ENCODE assay signal across 30 cellular contexts in the genomic region with DNA sequence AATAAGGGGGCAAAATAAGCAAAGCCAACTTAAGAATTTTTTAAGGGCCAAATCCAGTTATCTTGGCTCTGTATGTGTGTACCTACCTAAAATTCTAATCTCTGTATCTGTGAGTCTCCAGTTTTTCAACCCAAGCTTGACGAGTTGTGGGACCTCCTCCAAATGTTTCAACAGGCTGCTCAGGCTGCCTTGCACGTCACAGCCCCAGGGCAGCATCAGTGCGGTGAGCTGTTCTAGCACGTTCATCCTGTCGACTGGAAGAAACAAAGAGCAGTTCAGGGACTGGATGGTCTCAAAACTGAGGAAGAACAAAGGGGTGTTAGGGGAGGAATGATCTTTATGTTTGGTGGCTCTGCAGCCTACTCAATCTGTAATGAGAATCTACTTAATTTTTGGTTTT. TPM values are rescaled to one million over a fixed set of nuclear protein-coding genes. Genes with fewer than 3 reads are reported as not detected.
DNase-seq lines count a peak whose midpoint lies in the region; FAIRE-seq and TF ChIP-seq lines count a peak whose summit lies in the region.
"Had no signal": no experiment of that assay in that cellular context is flagged by ENCODE, and none has a peak within 500 bp of the region (broad histone marks: within the 10 kb centered on the region; RNA-seq: fewer than 3 reads in every experiment).

No MANE protein-coding gene starts in this region.

- no peak overlapping the region for H2BK5ac ChIP-seq in mesenchymal stem cell (ENCODE audit: low read depth, low read length, poor library complexity, severe bottlenecking)

- DNase-seq in GM12891 (ENCODE audit: insufficient read length, low spot score), result no peak
- peak; percentile 54 for DNase-seq in fibroblast of gingiva (ENCODE audit: low read depth)
- peak; percentile 11 for DNase-seq in neural progenitor cell (ENCODE audit: low spot score)
- DNase-seq in progenitor cell of endocrine pancreas (ENCODE audit: low spot score, unreplicated experiment), result no peak
- DNase-seq in D341Med (ENCODE audit: low spot score), result no peak
- DNase-seq in NCI-H446 (lab: John Stamatoyannopoulos, UW), result no peak
- no peak for DNase-seq in mesenchymal stem cell
- DNase-seq: activated CD8-positive, alpha-beta T cell treated with anti-CD3 and anti-CD28 coated beads, Interleukin-2, amount 10 ng/mL, durations not matched to agents 7 days and 5 days; activated effector memory CD4-positive, alpha-beta T cell treated with Interleukin-2 at 50 U/mL for 16 hours; activated naive CD8-positive, alpha-beta T cell treated with anti-CD3 and anti-CD28 coated beads, Interleukin-2, amount 10 ng/mL, durations not matched to agents 7 days and 5 days; CD4-positive, alpha-beta memory T cell; DMS153; effector CD4-positive, alpha-beta T cell; mucosa of descending colon; NCI-H1105; NCI-H1930; NCI-H2227 treated with DMSO at 0.1 percent for 48 hours; NCI-H774; spleen; stimulated activated CD4-positive, alpha-beta T cell treated with anti-CD3 and anti-CD28 coated beads, Interleukin-2, amount 100 ng/mL, for 48 hours; T-helper 2 cell; transverse colon had no signal

- H2AFZ ChIP-seq in neural progenitor cell (replicated peaks) (no peak overlapping the region), mesenchymal stem cell (ENCODE audit: low read depth, low read length) (no peak overlapping the region)

- peak; percentile 35 for FAIRE-seq in GM12891 (lab: Jason Lieb, UNC)
- FAIRE-seq: A549, islet of Langerhans had no signal

- H3K36me3 Mint-ChIP-seq in brain (peaks cover 51% of the 10 kb centered on the region), neural progenitor cell (peaks cover 2% of the 10 kb centered on the region), progenitor cell of endocrine pancreas (ENCODE audit: insufficient read depth) (no peaks in the 10 kb centered on the region)
- H3K36me3 Mint-ChIP-seq: natural killer cell treated with Interleukin-12 subunit alpha and Interleukin-12 subunit beta and Interleukin-15 and Interleukin-18, amount 100 ng/mL, for 72 hours had no signal

- no peak overlapping the region for H2BK120ac ChIP-seq in mesenchymal stem cell (ENCODE audit: low read depth, low read length)

- no peaks in the 10 kb centered on the region for H3K79me2 ChIP-seq in neural progenitor cell (ENCODE audit: low read depth)

- H3K4me3 ChIP-seq in neural progenitor cell (no peak overlapping the region), mesenchymal stem cell (ENCODE audit: insufficient read depth in 1 of 2, low read depth in 1 of 2, low read length in 2 of 2) (no peak overlapping the region)
- H3K4me3 ChIP-seq: A549, mucosa of descending colon, right atrium auricular region, spleen, transverse colon had no signal

- H3K27ac Mint-ChIP-seq in brain, result peak overlapping the region; percentile 61 to 80 (median 71)
- H3K27ac Mint-ChIP-seq in neural progenitor cell, result no peak overlapping the region
- H3K27ac Mint-ChIP-seq in progenitor cell of endocrine pancreas, result no peak overlapping the region
- H3K27ac Mint-ChIP-seq: activated CD8-positive, alpha-beta T cell treated with anti-CD3 and anti-CD28 coated beads, Interleukin-2, amount 10 ng/mL, durations not matched to agents 7 days and 5 days; activated naive CD8-positive, alpha-beta T cell treated with anti-CD3 and anti-CD28 coated beads, Interleukin-2, amount 10 ng/mL, durations not matched to agents 7 days and 5 days; CD4-positive, alpha-beta memory T cell; IgD-negative memory B cell; natural killer cell treated with Interleukin-12 subunit alpha and Interleukin-12 subunit beta and Interleukin-15 and Interleukin-18, amount 100 ng/mL, for 72 hours had no signal

- 90% methylated on average over 5 of the region's 5 CpGs for WGBS in mesenchymal stem cell

- H2BK12ac ChIP-seq in mesenchymal stem cell (ENCODE audit: low read length in 2 of 2), result no peak overlapping the region

- TF ChIP-seq CTCF in brain (conservative IDR thresholded peaks at IDR 0.05), result no peak
- no peak for TF ChIP-seq CTCF in neural progenitor cell (IDR thresholded peaks at IDR 0.05)
- no peak for TF ChIP-seq CTCF in progenitor cell of endocrine pancreas (IDR thresholded peaks at IDR 0.05; ENCODE audit: unreplicated experiment)

- no peak overlapping the region for H2BK15ac ChIP-seq in mesenchymal stem cell (ENCODE audit: low read depth, poor library complexity, severe bottlenecking)

- no peak overlapping the region for H3K23ac ChIP-seq in mesenchymal stem cell (ENCODE audit: low read length in 2 of 2)

- H4K8ac ChIP-seq in mesenchymal stem cell (ENCODE audit: low read length), result no peak overlapping the region

- no peak overlapping the region for H3K4ac ChIP-seq in mesenchymal stem cell (ENCODE audit: low read depth in 1 of 2, low read length in 2 of 2)

- H4K91ac ChIP-seq in mesenchymal stem cell (ENCODE audit: low read length), result no peak overlapping the region

- H3K4me1 Mint-ChIP-seq in brain (peaks cover 24% of the 10 kb centered on the region), neural progenitor cell (peaks cover 20% of the 10 kb centered on the region), progenitor cell of endocrine pancreas (ENCODE audit: low read depth) (peaks cover 3% of the 10 kb centered on the region)
- H3K4me1 Mint-ChIP-seq: activated naive CD8-positive, alpha-beta T cell treated with anti-CD3 and anti-CD28 coated beads, Interleukin-2, amount 10 ng/mL, durations not matched to agents 7 days and 5 days; IgD-negative memory B cell had no signal

- no peaks in the 10 kb centered on the region for H3K4me1 ChIP-seq in neural progenitor cell
- H3K4me1 ChIP-seq in mesenchymal stem cell (ENCODE audit: control insufficient read depth, insufficient read depth, low read depth, low read length), result peaks cover 1% of the 10 kb centered on the region
- H3K4me1 ChIP-seq: right atrium auricular region, spleen, transverse colon had no signal

- no peak overlapping the region for H3K18ac ChIP-seq in mesenchymal stem cell (ENCODE audit: low read depth in 1 of 2, low read length in 2 of 2)

- H3K27me3 ChIP-seq in neural progenitor cell (no peaks in the 10 kb centered on the region), mesenchymal stem cell (ENCODE audit: control insufficient read depth in 1 of 2, insufficient read depth in 1 of 2, low read length in 2 of 2) (no peaks in the 10 kb centered on the region)
- H3K27me3 ChIP-seq: right atrium auricular region, spleen, transverse colon had no signal

- peaks cover 0 to 5% (median 0%) of the 10 kb centered on the region in 5 experiments for H3K9me3 Mint-ChIP-seq in brain
- no peaks in the 10 kb centered on the region for H3K9me3 Mint-ChIP-seq in neural progenitor cell
- no peaks in the 10 kb centered on the region for H3K9me3 Mint-ChIP-seq in progenitor cell of endocrine pancreas (ENCODE audit: low read depth)
- H3K9me3 Mint-ChIP-seq: activated naive CD8-positive, alpha-beta T cell treated with anti-CD3 and anti-CD28 coated beads, Interleukin-2, amount 10 ng/mL, durations not matched to agents 7 days and 5 days; natural killer cell treated with Interleukin-12 subunit alpha and Interleukin-12 subunit beta and Interleukin-15 and Interleukin-18, amount 100 ng/mL, for 72 hours had no signal

- H3K4me2 ChIP-seq in neural progenitor cell (no peak overlapping the region), mesenchymal stem cell (ENCODE audit: low read length, poor library complexity, severe bottlenecking) (no peak overlapping the region)
- H3K4me2 ChIP-seq: A549 had no signal

- no peaks in the 10 kb centered on the region for H3F3A ChIP-seq in neural progenitor cell (ENCODE audit: low read depth)

- no peaks in the 10 kb centered on the region for H4K20me1 ChIP-seq in neural progenitor cell (ENCODE audit: low read depth)

- H3K9me3 ChIP-seq in neural progenitor cell (ENCODE audit: low read depth) (no peaks in the 10 kb centered on the region), mesenchymal stem cell (ENCODE audit: control insufficient read depth, low read length) (peaks cover 8% of the 10 kb centered on the region)
- H3K9me3 ChIP-seq: A549, mucosa of descending colon, right atrium auricular region, spleen, transverse colon had no signal

- H3K79me1 ChIP-seq in mesenchymal stem cell (replicated peaks; ENCODE audit: low read length, poor library complexity, severe bottlenecking), result no peaks in the 10 kb centered on the region

- H3K14ac ChIP-seq in mesenchymal stem cell (ENCODE audit: low read length in 2 of 2), result no peak overlapping the region

- no peaks in the 10 kb centered on the region for H3K36me3 ChIP-seq in neural progenitor cell
- H3K36me3 ChIP-seq in mesenchymal stem cell (ENCODE audit: control insufficient read depth in 1 of 2, insufficient read depth in 2 of 2, low read depth in 1 of 2, low read length in 2 of 2), result peaks cover 3 to 19% of the 10 kb centered on the region in 2 experiments
- H3K36me3 ChIP-seq: right atrium auricular region, transverse colon had no signal

- H3K9ac ChIP-seq in neural progenitor cell (no peak overlapping the region), mesenchymal stem cell (ENCODE audit: low read length) (no peak overlapping the region)

- H3K27ac ChIP-seq in neural progenitor cell (no peak overlapping the region), mesenchymal stem cell (ENCODE audit: low read length, poor library complexity, severe bottlenecking) (no peak overlapping the region)
- H3K27ac ChIP-seq: A549, right atrium auricular region, spleen, transverse colon had no signal

- peak overlapping the region in 2 of 5 experiments; percentile 39 to 55 for H3K4me3 Mint-ChIP-seq in brain
- H3K4me3 Mint-ChIP-seq in neural progenitor cell, result no peak overlapping the region
- H3K4me3 Mint-ChIP-seq in progenitor cell of endocrine pancreas (ENCODE audit: low read depth), result no peak overlapping the region
- H3K4me3 Mint-ChIP-seq: activated CD8-positive, alpha-beta T cell treated with anti-CD3 and anti-CD28 coated beads, Interleukin-2, amount 10 ng/mL, durations not matched to agents 7 days and 5 days; activated naive CD8-positive, alpha-beta T cell treated with anti-CD3 and anti-CD28 coated beads, Interleukin-2, amount 10 ng/mL, durations not matched to agents 7 days and 5 days; CD4-positive, alpha-beta memory T cell; IgD-negative memory B cell; natural killer cell treated with Interleukin-12 subunit alpha and Interleukin-12 subunit beta and Interleukin-15 and Interleukin-18, amount 100 ng/mL, for 72 hours had no signal

- TF ChIP-seq POLR2A in GM12891 (IDR thresholded peaks at IDR 0.05; ENCODE audit: low read depth, low read length), result no peak

- H3K27me3 Mint-ChIP-seq in brain (no peaks in the 10 kb centered on the region), neural progenitor cell (ENCODE audit: insufficient read depth, low read depth) (no peaks in the 10 kb centered on the region), progenitor cell of endocrine pancreas (no peaks in the 10 kb centered on the region)
- H3K27me3 Mint-ChIP-seq: activated naive CD8-positive, alpha-beta T cell treated with anti-CD3 and anti-CD28 coated beads, Interleukin-2, amount 10 ng/mL, durations not matched to agents 7 days and 5 days; CD4-positive, alpha-beta memory T cell; IgD-negative memory B cell; natural killer cell treated with Interleukin-12 subunit alpha and Interleukin-12 subunit beta and Interleukin-15 and Interleukin-18, amount 100 ng/mL, for 72 hours had no signal

- H2AK5ac ChIP-seq in mesenchymal stem cell (ENCODE audit: low read length, severe bottlenecking), result no peak overlapping the region

RNA-seq across cellular contexts. Expression of a gene that starts 29.4 kb away (rescaled TPM):
- polyA plus RNA-seq in GM12891 (2012; ENCODE audit: low read depth, missing spikeins), result 0.67 TPM
- not detected for polyA plus RNA-seq in brain (ENCODE audit: insufficient read depth, low read depth, low replicate concordance)
- total RNA-seq in neural progenitor cell (ENCODE audit: low replicate concordance) (not detected in 2 replicates), progenitor cell of endocrine pancreas (not detected in 2 replicates)
- not detected for polyA plus RNA-seq in mesenchymal stem cell (2013, experiment 1 of 2)
- 0.03 TPM for polyA plus RNA-seq in mesenchymal stem cell (2013, experiment 2 of 2)
- total RNA-seq: activated CD8-positive, alpha-beta T cell treated with anti-CD3 and anti-CD28 coated beads, Interleukin-2, amount 10 ng/mL, durations not matched to agents 7 days and 5 days; H4; natural killer cell treated with Interleukin-12 subunit alpha and Interleukin-12 subunit beta and Interleukin-15 and Interleukin-18, amount 100 ng/mL, for 72 hours; osteocyte had no signal

RNA-seq across cellular contexts. Expression of a gene that starts 42.4 kb away (rescaled TPM):
- 17.4 TPM for polyA plus RNA-seq in GM12891 (2012; ENCODE audit: low read depth, missing spikeins)
- 15.4 TPM for polyA plus RNA-seq in brain (ENCODE audit: insufficient read depth, low read depth, low replicate concordance)
- total RNA-seq in neural progenitor cell (ENCODE audit: low replicate concordance), result 21.5 and 29.0 TPM in 2 replicates
- 36.1 and 39.9 TPM in 2 replicates for total RNA-seq in progenitor cell of endocrine pancreas
- polyA plus RNA-seq in mesenchymal stem cell (2013, experiment 1 of 2), result 12.6 TPM
- polyA plus RNA-seq in mesenchymal stem cell (2013, experiment 2 of 2), result 13.0 TPM

Comparison
In these comparisons a context has a peak if more than half of its experiments do, and no peak if none do; other contexts are left out.
1. DNase-seq: peak in fibroblast of gingiva (single experiment) and neural progenitor cell (single experiment); none in GM12891 (single experiment), progenitor cell of endocrine pancreas (single experiment), D341Med (single experiment), NCI-H446 (0 of 2) and mesenchymal stem cell (single experiment).
2. H3K27ac Mint-ChIP-seq: peak in brain (5 of 5); none in neural progenitor cell (single experiment) and progenitor cell of endocrine pancreas (single experiment).